1 cellular context compared by ENCODE assay signal in the genomic region with DNA sequence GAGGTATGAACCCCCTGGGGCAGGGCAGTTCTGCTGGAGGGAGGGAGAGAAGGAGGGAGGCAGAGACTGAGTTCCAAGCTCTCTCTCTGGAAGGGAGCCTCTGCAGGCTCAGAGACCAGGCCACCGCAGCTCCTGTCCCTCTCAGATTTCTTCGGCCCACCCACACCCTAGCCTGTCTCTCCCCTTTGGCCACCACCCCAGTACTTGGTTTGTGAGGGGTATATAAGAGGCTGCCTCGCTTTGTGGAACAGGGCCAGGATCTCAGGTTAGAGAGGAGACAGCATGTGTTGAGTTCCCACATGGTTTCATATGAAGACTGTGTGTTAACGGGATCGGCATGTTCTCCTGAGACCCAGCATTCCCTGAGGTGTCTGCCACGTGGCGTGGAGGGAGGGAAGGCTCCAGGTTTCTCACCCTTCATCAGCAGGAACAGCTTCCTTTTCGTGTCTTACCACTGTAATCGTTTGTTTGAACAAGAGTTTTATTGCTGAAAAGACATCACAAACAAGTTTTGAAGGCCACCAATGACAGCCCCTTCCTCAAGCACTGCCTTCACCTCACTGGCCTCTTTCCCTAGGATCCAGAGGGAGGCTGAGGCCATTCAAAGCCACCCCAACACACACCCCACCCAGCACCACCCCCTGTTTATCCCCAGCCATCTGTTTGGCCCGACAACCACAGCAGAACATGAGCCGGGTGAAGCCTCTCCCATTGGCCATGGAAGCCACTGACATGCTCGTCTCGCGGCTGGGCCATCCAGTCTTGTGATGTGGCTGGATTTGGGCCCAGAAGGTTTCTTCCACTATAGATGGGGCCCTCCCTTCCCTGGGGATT.
TF ChIP-seq lines count a peak whose summit lies in the region.

No MANE protein-coding gene starts in this region.

TF ChIP-seq in K562, 482 proteins besides CTCF, POLR2A, EP300 and RAD21 (continued from another document and continues in another):
- TF ChIP-seq, protein P1, sequence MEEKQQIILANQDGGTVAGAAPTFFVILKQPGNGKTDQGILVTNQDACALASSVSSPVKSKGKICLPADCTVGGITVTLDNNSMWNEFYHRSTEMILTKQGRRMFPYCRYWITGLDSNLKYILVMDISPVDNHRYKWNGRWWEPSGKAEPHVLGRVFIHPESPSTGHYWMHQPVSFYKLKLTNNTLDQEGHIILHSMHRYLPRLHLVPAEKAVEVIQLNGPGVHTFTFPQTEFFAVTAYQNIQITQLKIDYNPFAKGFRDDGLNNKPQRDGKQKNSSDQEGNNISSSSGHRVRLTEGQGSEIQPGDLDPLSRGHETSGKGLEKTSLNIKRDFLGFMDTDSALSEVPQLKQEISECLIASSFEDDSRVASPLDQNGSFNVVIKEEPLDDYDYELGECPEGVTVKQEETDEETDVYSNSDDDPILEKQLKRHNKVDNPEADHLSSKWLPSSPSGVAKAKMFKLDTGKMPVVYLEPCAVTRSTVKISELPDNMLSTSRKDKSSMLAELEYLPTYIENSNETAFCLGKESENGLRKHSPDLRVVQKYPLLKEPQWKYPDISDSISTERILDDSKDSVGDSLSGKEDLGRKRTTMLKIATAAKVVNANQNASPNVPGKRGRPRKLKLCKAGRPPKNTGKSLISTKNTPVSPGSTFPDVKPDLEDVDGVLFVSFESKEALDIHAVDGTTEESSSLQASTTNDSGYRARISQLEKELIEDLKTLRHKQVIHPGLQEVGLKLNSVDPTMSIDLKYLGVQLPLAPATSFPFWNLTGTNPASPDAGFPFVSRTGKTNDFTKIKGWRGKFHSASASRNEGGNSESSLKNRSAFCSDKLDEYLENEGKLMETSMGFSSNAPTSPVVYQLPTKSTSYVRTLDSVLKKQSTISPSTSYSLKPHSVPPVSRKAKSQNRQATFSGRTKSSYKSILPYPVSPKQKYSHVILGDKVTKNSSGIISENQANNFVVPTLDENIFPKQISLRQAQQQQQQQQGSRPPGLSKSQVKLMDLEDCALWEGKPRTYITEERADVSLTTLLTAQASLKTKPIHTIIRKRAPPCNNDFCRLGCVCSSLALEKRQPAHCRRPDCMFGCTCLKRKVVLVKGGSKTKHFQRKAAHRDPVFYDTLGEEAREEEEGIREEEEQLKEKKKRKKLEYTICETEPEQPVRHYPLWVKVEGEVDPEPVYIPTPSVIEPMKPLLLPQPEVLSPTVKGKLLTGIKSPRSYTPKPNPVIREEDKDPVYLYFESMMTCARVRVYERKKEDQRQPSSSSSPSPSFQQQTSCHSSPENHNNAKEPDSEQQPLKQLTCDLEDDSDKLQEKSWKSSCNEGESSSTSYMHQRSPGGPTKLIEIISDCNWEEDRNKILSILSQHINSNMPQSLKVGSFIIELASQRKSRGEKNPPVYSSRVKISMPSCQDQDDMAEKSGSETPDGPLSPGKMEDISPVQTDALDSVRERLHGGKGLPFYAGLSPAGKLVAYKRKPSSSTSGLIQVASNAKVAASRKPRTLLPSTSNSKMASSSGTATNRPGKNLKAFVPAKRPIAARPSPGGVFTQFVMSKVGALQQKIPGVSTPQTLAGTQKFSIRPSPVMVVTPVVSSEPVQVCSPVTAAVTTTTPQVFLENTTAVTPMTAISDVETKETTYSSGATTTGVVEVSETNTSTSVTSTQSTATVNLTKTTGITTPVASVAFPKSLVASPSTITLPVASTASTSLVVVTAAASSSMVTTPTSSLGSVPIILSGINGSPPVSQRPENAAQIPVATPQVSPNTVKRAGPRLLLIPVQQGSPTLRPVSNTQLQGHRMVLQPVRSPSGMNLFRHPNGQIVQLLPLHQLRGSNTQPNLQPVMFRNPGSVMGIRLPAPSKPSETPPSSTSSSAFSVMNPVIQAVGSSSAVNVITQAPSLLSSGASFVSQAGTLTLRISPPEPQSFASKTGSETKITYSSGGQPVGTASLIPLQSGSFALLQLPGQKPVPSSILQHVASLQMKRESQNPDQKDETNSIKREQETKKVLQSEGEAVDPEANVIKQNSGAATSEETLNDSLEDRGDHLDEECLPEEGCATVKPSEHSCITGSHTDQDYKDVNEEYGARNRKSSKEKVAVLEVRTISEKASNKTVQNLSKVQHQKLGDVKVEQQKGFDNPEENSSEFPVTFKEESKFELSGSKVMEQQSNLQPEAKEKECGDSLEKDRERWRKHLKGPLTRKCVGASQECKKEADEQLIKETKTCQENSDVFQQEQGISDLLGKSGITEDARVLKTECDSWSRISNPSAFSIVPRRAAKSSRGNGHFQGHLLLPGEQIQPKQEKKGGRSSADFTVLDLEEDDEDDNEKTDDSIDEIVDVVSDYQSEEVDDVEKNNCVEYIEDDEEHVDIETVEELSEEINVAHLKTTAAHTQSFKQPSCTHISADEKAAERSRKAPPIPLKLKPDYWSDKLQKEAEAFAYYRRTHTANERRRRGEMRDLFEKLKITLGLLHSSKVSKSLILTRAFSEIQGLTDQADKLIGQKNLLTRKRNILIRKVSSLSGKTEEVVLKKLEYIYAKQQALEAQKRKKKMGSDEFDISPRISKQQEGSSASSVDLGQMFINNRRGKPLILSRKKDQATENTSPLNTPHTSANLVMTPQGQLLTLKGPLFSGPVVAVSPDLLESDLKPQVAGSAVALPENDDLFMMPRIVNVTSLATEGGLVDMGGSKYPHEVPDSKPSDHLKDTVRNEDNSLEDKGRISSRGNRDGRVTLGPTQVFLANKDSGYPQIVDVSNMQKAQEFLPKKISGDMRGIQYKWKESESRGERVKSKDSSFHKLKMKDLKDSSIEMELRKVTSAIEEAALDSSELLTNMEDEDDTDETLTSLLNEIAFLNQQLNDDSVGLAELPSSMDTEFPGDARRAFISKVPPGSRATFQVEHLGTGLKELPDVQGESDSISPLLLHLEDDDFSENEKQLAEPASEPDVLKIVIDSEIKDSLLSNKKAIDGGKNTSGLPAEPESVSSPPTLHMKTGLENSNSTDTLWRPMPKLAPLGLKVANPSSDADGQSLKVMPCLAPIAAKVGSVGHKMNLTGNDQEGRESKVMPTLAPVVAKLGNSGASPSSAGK (IDR thresholded peaks at IDR 0.05), result no peak
- TF ChIP-seq JUN (IDR thresholded peaks at IDR 0.05; ENCODE audit: borderline replicate concordance, low read depth, low read length) (no peak), JUN (CRISPR knock-in tag; IDR thresholded peaks at IDR 0.05; ENCODE audit: borderline replicate concordance) (no peak), RFX1 (IDR thresholded peaks at IDR 0.05) (no peak), TCF7L2 (IDR thresholded peaks at IDR 0.05; ENCODE audit: low read depth, low read length) (no peak), ZSCAN32 (CRISPR knock-in tag; IDR thresholded peaks at IDR 0.05) (peak; percentile 76; the same call in 1 of the 2 replicates), ZNF778 (CRISPR knock-in tag; IDR thresholded peaks at IDR 0.05) (no peak), ZNF551 (CRISPR knock-in tag; IDR thresholded peaks at IDR 0.05) (no peak), MTA2 (IDR thresholded peaks at IDR 0.05; ENCODE audit: low read depth) (peak; percentile 60), HCFC1 (IDR thresholded peaks at IDR 0.05; ENCODE audit: low read depth, low read length) (no peak; the same call in 1 of the 2 replicates), RCOR1 (IDR thresholded peaks at IDR 0.05; ENCODE audit: borderline replicate concordance in 1 of 2, low read depth in 2 of 2, low read length in 2 of 2) (no peak; a peak in 2 of 4 replicates), ZNF644 (tag; IDR thresholded peaks at IDR 0.05; ENCODE audit: low read depth) (no peak), BCOR (IDR thresholded peaks at IDR 0.05) (no peak), BMI1 (IDR thresholded peaks at IDR 0.05; ENCODE audit: low read length) (no peak), NR3C1 (CRISPR knock-in tag; IDR thresholded peaks at IDR 0.05) (no peak), CHD2 (IDR thresholded peaks at IDR 0.05; ENCODE audit: low read depth, low read length) (no peak), KLF13 (tag; IDR thresholded peaks at IDR 0.05; ENCODE audit: borderline replicate concordance, low read depth) (no peak), TCFL5 (CRISPR knock-in tag; conservative IDR thresholded peaks at IDR 0.05) (no peak), ZBED1 (IDR thresholded peaks at IDR 0.05) (no peak), PHTF2 (CRISPR knock-in tag; IDR thresholded peaks at IDR 0.05) (no peak)
- TF ChIP-seq, protein P2, sequence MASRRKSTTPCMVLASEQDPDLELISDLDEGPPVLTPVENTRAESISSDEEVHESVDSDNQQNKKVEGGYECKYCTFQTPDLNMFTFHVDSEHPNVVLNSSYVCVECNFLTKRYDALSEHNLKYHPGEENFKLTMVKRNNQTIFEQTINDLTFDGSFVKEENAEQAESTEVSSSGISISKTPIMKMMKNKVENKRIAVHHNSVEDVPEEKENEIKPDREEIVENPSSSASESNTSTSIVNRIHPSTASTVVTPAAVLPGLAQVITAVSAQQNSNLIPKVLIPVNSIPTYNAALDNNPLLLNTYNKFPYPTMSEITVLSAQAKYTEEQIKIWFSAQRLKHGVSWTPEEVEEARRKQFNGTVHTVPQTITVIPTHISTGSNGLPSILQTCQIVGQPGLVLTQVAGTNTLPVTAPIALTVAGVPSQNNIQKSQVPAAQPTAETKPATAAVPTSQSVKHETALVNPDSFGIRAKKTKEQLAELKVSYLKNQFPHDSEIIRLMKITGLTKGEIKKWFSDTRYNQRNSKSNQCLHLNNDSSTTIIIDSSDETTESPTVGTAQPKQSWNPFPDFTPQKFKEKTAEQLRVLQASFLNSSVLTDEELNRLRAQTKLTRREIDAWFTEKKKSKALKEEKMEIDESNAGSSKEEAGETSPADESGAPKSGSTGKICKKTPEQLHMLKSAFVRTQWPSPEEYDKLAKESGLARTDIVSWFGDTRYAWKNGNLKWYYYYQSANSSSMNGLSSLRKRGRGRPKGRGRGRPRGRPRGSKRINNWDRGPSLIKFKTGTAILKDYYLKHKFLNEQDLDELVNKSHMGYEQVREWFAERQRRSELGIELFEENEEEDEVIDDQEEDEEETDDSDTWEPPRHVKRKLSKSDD (conservative IDR thresholded peaks at IDR 0.05; ENCODE audit: low read length), result no peak
- TF ChIP-seq, protein P3, sequence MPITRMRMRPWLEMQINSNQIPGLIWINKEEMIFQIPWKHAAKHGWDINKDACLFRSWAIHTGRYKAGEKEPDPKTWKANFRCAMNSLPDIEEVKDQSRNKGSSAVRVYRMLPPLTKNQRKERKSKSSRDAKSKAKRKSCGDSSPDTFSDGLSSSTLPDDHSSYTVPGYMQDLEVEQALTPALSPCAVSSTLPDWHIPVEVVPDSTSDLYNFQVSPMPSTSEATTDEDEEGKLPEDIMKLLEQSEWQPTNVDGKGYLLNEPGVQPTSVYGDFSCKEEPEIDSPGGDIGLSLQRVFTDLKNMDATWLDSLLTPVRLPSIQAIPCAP (CRISPR knock-in tag; IDR thresholded peaks at IDR 0.05; ENCODE audit: borderline replicate concordance), result no peak
- TF ChIP-seq, protein P4, sequence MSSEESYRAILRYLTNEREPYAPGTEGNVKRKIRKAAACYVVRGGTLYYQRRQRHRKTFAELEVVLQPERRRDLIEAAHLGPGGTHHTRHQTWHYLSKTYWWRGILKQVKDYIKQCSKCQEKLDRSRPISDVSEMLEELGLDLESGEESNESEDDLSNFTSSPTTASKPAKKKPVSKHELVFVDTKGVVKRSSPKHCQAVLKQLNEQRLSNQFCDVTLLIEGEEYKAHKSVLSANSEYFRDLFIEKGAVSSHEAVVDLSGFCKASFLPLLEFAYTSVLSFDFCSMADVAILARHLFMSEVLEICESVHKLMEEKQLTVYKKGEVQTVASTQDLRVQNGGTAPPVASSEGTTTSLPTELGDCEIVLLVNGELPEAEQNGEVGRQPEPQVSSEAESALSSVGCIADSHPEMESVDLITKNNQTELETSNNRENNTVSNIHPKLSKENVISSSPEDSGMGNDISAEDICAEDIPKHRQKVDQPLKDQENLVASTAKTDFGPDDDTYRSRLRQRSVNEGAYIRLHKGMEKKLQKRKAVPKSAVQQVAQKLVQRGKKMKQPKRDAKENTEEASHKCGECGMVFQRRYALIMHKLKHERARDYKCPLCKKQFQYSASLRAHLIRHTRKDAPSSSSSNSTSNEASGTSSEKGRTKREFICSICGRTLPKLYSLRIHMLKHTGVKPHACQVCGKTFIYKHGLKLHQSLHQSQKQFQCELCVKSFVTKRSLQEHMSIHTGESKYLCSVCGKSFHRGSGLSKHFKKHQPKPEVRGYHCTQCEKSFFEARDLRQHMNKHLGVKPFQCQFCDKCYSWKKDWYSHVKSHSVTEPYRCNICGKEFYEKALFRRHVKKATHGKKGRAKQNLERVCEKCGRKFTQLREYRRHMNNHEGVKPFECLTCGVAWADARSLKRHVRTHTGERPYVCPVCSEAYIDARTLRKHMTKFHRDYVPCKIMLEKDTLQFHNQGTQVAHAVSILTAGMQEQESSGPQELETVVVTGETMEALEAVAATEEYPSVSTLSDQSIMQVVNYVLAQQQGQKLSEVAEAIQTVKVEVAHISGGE (CRISPR knock-in tag; IDR thresholded peaks at IDR 0.05), result no peak; a peak in 1 of 6 replicates
- TF ChIP-seq, protein P5, sequence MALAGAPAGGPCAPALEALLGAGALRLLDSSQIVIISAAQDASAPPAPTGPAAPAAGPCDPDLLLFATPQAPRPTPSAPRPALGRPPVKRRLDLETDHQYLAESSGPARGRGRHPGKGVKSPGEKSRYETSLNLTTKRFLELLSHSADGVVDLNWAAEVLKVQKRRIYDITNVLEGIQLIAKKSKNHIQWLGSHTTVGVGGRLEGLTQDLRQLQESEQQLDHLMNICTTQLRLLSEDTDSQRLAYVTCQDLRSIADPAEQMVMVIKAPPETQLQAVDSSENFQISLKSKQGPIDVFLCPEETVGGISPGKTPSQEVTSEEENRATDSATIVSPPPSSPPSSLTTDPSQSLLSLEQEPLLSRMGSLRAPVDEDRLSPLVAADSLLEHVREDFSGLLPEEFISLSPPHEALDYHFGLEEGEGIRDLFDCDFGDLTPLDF (CRISPR knock-in tag; IDR thresholded peaks at IDR 0.05), result no peak
- TF ChIP-seq, protein P6, sequence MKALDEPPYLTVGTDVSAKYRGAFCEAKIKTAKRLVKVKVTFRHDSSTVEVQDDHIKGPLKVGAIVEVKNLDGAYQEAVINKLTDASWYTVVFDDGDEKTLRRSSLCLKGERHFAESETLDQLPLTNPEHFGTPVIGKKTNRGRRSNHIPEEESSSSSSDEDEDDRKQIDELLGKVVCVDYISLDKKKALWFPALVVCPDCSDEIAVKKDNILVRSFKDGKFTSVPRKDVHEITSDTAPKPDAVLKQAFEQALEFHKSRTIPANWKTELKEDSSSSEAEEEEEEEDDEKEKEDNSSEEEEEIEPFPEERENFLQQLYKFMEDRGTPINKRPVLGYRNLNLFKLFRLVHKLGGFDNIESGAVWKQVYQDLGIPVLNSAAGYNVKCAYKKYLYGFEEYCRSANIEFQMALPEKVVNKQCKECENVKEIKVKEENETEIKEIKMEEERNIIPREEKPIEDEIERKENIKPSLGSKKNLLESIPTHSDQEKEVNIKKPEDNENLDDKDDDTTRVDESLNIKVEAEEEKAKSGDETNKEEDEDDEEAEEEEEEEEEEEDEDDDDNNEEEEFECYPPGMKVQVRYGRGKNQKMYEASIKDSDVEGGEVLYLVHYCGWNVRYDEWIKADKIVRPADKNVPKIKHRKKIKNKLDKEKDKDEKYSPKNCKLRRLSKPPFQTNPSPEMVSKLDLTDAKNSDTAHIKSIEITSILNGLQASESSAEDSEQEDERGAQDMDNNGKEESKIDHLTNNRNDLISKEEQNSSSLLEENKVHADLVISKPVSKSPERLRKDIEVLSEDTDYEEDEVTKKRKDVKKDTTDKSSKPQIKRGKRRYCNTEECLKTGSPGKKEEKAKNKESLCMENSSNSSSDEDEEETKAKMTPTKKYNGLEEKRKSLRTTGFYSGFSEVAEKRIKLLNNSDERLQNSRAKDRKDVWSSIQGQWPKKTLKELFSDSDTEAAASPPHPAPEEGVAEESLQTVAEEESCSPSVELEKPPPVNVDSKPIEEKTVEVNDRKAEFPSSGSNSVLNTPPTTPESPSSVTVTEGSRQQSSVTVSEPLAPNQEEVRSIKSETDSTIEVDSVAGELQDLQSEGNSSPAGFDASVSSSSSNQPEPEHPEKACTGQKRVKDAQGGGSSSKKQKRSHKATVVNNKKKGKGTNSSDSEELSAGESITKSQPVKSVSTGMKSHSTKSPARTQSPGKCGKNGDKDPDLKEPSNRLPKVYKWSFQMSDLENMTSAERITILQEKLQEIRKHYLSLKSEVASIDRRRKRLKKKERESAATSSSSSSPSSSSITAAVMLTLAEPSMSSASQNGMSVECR (CRISPR knock-in tag; IDR thresholded peaks at IDR 0.05), result no peak
